25 cellular contexts compared by ENCODE assay signal in the genomic region with DNA sequence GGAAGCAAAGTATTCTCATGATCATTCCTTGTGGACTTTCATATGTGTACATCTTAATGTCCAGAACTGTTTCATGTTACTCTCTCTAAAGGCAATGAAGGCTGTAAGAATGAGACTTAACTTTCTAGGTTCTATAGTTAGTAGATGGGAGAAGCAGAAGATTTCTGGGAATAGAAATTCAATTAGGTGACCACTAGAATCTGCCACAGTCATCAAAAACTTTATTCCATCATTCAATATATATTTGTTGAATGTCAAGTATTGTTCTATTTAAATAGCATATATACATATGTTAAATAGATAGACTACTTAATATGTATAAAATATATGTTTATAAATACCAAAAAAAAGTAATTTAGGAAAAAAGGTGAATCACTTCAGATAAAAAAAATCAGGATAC.
DNase-seq lines count a peak whose midpoint lies in the region; ATAC-seq, FAIRE-seq and TF ChIP-seq lines count a peak whose summit lies in the region.
"Had no signal": no experiment of that assay in that cellular context is flagged by ENCODE, and none has a peak within 500 bp of the region (broad histone marks: within the 10 kb centered on the region; RNA-seq: fewer than 3 reads in every experiment).

No MANE protein-coding gene starts in this region.

- H3K4ac ChIP-seq in IMR-90 (ENCODE audit: low read depth, low read length): no peak overlapping the region

- H2BK5ac ChIP-seq in IMR-90 (ENCODE audit: low read depth, low read length, poor library complexity, severe bottlenecking): no peak overlapping the region

- no TSS peak for BruUV-seq in IMR-90 (replicated peaks; lab: Mats Ljungman, UMichigan)

- H3K4me3 ChIP-seq in A549 (no peak overlapping the region), IMR-90 (ENCODE audit: insufficient read depth, low read depth, low read length) (no peak overlapping the region), kidney (ENCODE audit: low read length in 2 of 2) (no peak overlapping the region), psoas muscle (no peak overlapping the region)
- H3K4me3 ChIP-seq: BLaER1, GM12878 had no signal

- no peaks in the 10 kb centered on the region for H3K36me3 ChIP-seq in IMR-90 (ENCODE audit: control insufficient read depth, insufficient read depth, low read length)
- no peaks in the 10 kb centered on the region for H3K36me3 ChIP-seq in kidney (ENCODE audit: control insufficient read depth in 1 of 2, insufficient read depth in 2 of 2, low read length in 2 of 2)
- H3K36me3 ChIP-seq in psoas muscle (ENCODE audit: insufficient read depth in 1 of 2, low read depth in 1 of 2): no peaks in the 10 kb centered on the region
- H3K36me3 ChIP-seq: BE2C, BLaER1 had no signal

- TF ChIP-seq EP300 in A549 (IDR thresholded peaks at IDR 0.05): no peak

- H3K4me2 ChIP-seq in A549 (no peak overlapping the region), IMR-90 (ENCODE audit: low read depth, low read length) (no peak overlapping the region)
- H3K4me2 ChIP-seq: BLaER1 had no signal

- POLR2A ChIA-PET in A549 (lab: Yijun Ruan, JAX): no interaction called here
- POLR2A ChIA-PET in IMR-90 (lab: Charles Lee; ENCODE audit: unreplicated experiment): no interaction called here

- CTCF ChIA-PET in A549 (lab: Yijun Ruan, JAX): no interaction called here
- CTCF ChIA-PET in IMR-90 (lab: Yijun Ruan, JAX): interaction anchor here (0.6 kb wide), 1 partner anchor 1220 kb away, joined by 4 read pairs; no protein-coding TSS in a partner anchor

- no peak overlapping the region for H3K23ac ChIP-seq in IMR-90 (ENCODE audit: low read depth, low read length)

- TF ChIP-seq POLR2A in A549 (IDR thresholded peaks at IDR 0.05; ENCODE audit: low read length): no peak
- no peak for TF ChIP-seq POLR2A in IMR-90 (IDR thresholded peaks at IDR 0.05; ENCODE audit: low read depth, low read length)

- H4K20me1 ChIP-seq in IMR-90 (ENCODE audit: insufficient read depth, low read length): no peaks in the 10 kb centered on the region
- H4K20me1 ChIP-seq: BLaER1 had no signal

- no peak overlapping the region for H4K8ac ChIP-seq in IMR-90 (ENCODE audit: low read depth in 2 of 2, low read length in 2 of 2)

- H2BK15ac ChIP-seq in IMR-90 (ENCODE audit: low read depth, low read length): no peak overlapping the region

- no peak overlapping the region for H2AFZ ChIP-seq in IMR-90 (replicated peaks; ENCODE audit: low read length, poor library complexity)

- no peak for TF ChIP-seq RAD21 in A549 (conservative IDR thresholded peaks at IDR 0.05 in 1 of 2, IDR thresholded peaks at IDR 0.05 in 1 of 2)
- no peak for TF ChIP-seq RAD21 in IMR-90 (IDR thresholded peaks at IDR 0.05; ENCODE audit: low read length)

- dilution Hi-C loops in IMR-90 (cut with HindIII; ENCODE audit: low sequenced_read_pairs, unreplicated experiment): no loop called here

- H3K18ac ChIP-seq in IMR-90 (ENCODE audit: low read depth, low read length): no peak overlapping the region

- no peak overlapping the region for H2AK9ac ChIP-seq in IMR-90 (replicated peaks; ENCODE audit: low read depth, low read length, poor library complexity)

- FAIRE-seq in A549 (lab: Jason Lieb, UNC): no peak
- FAIRE-seq in endometrium (lab: Jason Lieb, UNC): peak; percentile 62
- peak; percentile 60 for FAIRE-seq in kidney (lab: Jason Lieb, UNC)
- FAIRE-seq: GM12878, GM12892, GM18507 had no signal

- DNase-seq in A549 (ENCODE audit: low read depth in 1 of 2, low spot score in 1 of 2): no peak
- no peak for DNase-seq in IMR-90
- no peak for DNase-seq in kidney
- DNase-seq in psoas muscle: no peak
- DNase-seq in NCI-H187 (lab: John Stamatoyannopoulos, UW): no peak
- DNase-seq: 8988T; ACHN; BE2C; C1 segment of cervical spinal cord; CD4-positive, alpha-beta memory T cell; CD4-positive, CD25-positive, alpha-beta regulatory T cell; CD8-positive, alpha-beta memory T cell; COR-L47; DMS 273 treated with DMSO at 0.1 percent for 48 hours; DMS153; DMS79; DND-41; EL; GDM1 had no signal

- no peak overlapping the region for H2BK120ac ChIP-seq in IMR-90 (ENCODE audit: low read depth, low read length)

- H2BK20ac ChIP-seq in IMR-90 (ENCODE audit: low read depth, low read length): no peak overlapping the region

- H4K5ac ChIP-seq in IMR-90 (ENCODE audit: low read depth, low read length): no peak overlapping the region

- H3K9ac ChIP-seq in IMR-90 (ENCODE audit: low read depth, low read length) (no peak overlapping the region), kidney (ENCODE audit: low read length in 2 of 2) (no peak overlapping the region)
- H3K9ac ChIP-seq: BLaER1 had no signal

- no peak overlapping the region for H3K56ac ChIP-seq in IMR-90 (ENCODE audit: extremely low read depth, insufficient read depth, low read length)

- H2AK5ac ChIP-seq in IMR-90 (ENCODE audit: low read depth, low read length): no peak overlapping the region

- no peak overlapping the region for H3K14ac ChIP-seq in IMR-90 (replicated peaks; ENCODE audit: low read depth, low read length)

- H3K79me1 ChIP-seq in IMR-90 (ENCODE audit: low read depth in 1 of 2, low read length in 2 of 2): no peaks in the 10 kb centered on the region

- H3K4me1 ChIP-seq in A549: 0 out of 3 replicates have a peak, but pooled peaks cover 5% of the 10 kb centered on the region
- H3K4me1 ChIP-seq in IMR-90 (ENCODE audit: control insufficient read depth, insufficient read depth, low read length): no peaks in the 10 kb centered on the region
- no peaks in the 10 kb centered on the region for H3K4me1 ChIP-seq in kidney (ENCODE audit: control insufficient read depth in 1 of 2, insufficient read depth in 1 of 2, low read depth in 1 of 2, low read length in 2 of 2)
- H3K4me1 ChIP-seq in psoas muscle: no peaks in the 10 kb centered on the region
- H3K4me1 ChIP-seq: BE2C, BLaER1 had no signal

- in situ Hi-C loops in IMR-90 (cut with MboI; ENCODE audit: low sequenced_read_pairs): no loop called here

- no peaks in the 10 kb centered on the region for H3K27me3 ChIP-seq in IMR-90 (ENCODE audit: control insufficient read depth, insufficient read depth, low read length)
- no peaks in the 10 kb centered on the region for H3K27me3 ChIP-seq in psoas muscle (ENCODE audit: insufficient read depth in 3 of 3, low read length in 2 of 3)
- H3K27me3 ChIP-seq: BE2C, BLaER1 had no signal

- ATAC-seq in A549 (no peak), IMR-90 (ENCODE audit: low read depth) (no peak), psoas muscle (no peak), GM21619 (IDR thresholded peaks at IDR 0.05; ENCODE audit: unreplicated experiment) (no peak)

- no peaks in the 10 kb centered on the region for H3K9me1 ChIP-seq in IMR-90 (ENCODE audit: insufficient read depth, low read length)

- H4K91ac ChIP-seq in IMR-90 (ENCODE audit: insufficient read depth, low read depth, low read length): no peak overlapping the region

- H3K27ac ChIP-seq in A549 (no peak overlapping the region), IMR-90 (ENCODE audit: insufficient read depth, low read length) (no peak overlapping the region), kidney (ENCODE audit: low read depth in 2 of 2, low read length in 2 of 2) (no peak overlapping the region), psoas muscle (no peak overlapping the region)
- H3K27ac ChIP-seq: BLaER1 had no signal

- H3K9me3 ChIP-seq in A549 (no peaks in the 10 kb centered on the region), IMR-90 (ENCODE audit: control insufficient read depth, insufficient read depth, low read length) (no peaks in the 10 kb centered on the region), kidney (ENCODE audit: control insufficient read depth in 1 of 2, low read length in 2 of 2) (no peaks in the 10 kb centered on the region), psoas muscle (no peaks in the 10 kb centered on the region)
- H3K9me3 ChIP-seq: BE2C, BLaER1 had no signal

- TF ChIP-seq CTCF in A549 (IDR thresholded peaks at IDR 0.05) (no peak), IMR-90 (conservative IDR thresholded peaks at IDR 0.05; ENCODE audit: low read depth, low read length) (no peak), kidney (IDR thresholded peaks at IDR 0.05; ENCODE audit: borderline replicate concordance, extremely low read depth, insufficient read depth) (no peak), psoas muscle (IDR thresholded peaks at IDR 0.05) (no peak)

- intact Hi-C loops in IMR-90 (cut with micrococcal nuclease): no loop called here
- intact Hi-C loops in kidney (cut with DNase I): no loop called here
- intact Hi-C loops in psoas muscle (cut with DNase I): no loop called here

TF ChIP-seq in A549, 52 proteins besides CTCF, POLR2A, EP300 and RAD21:
- TF ChIP-seq HOXA7 (CRISPR knock-in tag; IDR thresholded peaks at IDR 0.05) (no peak), MAFK (IDR thresholded peaks at IDR 0.05; ENCODE audit: partially characterized antibody) (peak; percentile 67), HOXB13 (CRISPR knock-in tag; IDR thresholded peaks at IDR 0.05; ENCODE audit: low read depth) (no peak), RNF2 (IDR thresholded peaks at IDR 0.05; ENCODE audit: borderline replicate concordance, low read depth) (no peak), ZSCAN20 (CRISPR knock-in tag; IDR thresholded peaks at IDR 0.05) (no peak)

TF ChIP-seq in IMR-90, 13 proteins besides CTCF, POLR2A, EP300 and RAD21:
- TF ChIP-seq BHLHE40 (IDR thresholded peaks at IDR 0.05; ENCODE audit: low read depth, low read length) (no peak), MAFK (IDR thresholded peaks at IDR 0.05; ENCODE audit: low read depth, low read length) (peak; percentile 58), MXI1 (IDR thresholded peaks at IDR 0.05; ENCODE audit: borderline replicate concordance, low read depth, low read length) (no peak)
TF ChIP-seq in IMR-90: peak in this region for 1.
